ENCODE assay signal across 8 cellular contexts in the genomic region with DNA sequence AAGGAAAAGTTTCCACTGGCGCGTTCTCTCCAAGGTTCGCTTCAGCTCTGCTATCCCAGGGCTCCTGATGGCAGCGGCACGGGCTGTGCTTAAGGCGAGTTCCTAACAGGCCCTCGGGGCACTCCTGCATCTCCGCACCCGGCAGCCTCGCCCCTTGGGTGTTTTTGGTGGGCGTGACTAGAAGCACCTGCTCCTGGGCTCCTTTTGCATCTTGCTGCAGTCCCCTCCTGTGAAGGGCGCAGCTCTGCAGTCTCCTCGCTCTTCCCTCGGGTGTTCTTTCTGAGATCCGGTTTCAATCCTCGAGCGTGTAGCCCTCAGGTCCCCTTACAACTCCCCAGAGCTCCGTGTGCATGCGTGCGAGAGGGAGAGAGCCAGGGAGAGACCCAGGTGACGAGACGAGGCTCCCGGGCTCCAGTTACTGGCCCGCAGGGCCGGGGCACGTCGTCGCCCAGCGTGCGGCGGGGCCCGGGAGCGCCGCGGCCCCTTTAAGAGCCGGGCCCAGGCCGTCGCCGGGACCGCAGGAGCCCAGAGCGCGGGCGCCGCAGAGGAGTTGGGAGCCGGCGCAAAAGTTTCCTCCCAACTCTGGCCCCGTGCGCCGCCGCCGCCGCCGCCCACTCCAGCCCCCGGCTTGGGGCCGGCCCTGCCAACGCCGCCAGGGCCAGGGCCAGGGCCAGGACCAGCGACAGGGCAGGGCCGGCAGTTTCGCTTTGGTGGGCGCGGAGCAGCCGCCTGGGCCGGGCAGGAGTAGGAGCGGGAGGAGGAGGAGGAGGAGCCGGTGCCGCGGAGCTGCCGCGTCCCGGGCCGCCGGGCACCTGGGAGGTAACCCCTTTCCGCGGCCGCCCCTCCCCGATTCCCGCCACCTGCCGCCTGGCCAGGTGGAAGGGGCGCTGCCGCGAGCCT. TPM values are rescaled to one million over a fixed set of nuclear protein-coding genes. Genes with fewer than 3 reads are reported as not detected.
DNase-seq lines count a peak whose midpoint lies in the region; TF ChIP-seq lines count a peak whose summit lies in the region.

TSS of gene PARD3B (plus strand) at position 515 of the 900 bp plus-strand sequence. CDS start 525 bp downstream, outside the sequence.

- peak within 1 kb of the TSS; percentile 55 to 69 for H3K9ac ChIP-seq in liver (ENCODE audit: low read depth in 1 of 2, low read length in 2 of 2)

- H3K4me1 ChIP-seq in ectodermal cell (ENCODE audit: control insufficient read depth, insufficient read depth, low read length) = peaks cover 6% of the 10 kb centered on the region
- H3K4me1 ChIP-seq in liver (ENCODE audit: control insufficient read depth in 4 of 4, insufficient read depth in 4 of 4, low read length in 3 of 4) = peaks cover 4 to 30% (median 14%) of the 10 kb centered on the region in 4 donors

- H3K27me3 ChIP-seq in ectodermal cell (ENCODE audit: control insufficient read depth, insufficient read depth, low read length, poor library complexity, severe bottlenecking) (peaks cover 46% of the 10 kb centered on the region), liver (ENCODE audit: control insufficient read depth in 4 of 4, insufficient read depth in 4 of 4, low read length in 3 of 4) (no peaks in the 10 kb centered on the region)

- 1% methylated on average over 82 of the region's 82 CpGs for WGBS in ectodermal cell, 2 experiments
- WGBS in liver = under 1% methylated on average over 82 of the region's 82 CpGs

- TF ChIP-seq RAD21 in liver (IDR thresholded peaks at IDR 0.05) = no peak

- no peaks in the 10 kb centered on the region for H3K36me3 ChIP-seq in ectodermal cell (ENCODE audit: control insufficient read depth, insufficient read depth, low read length)
- H3K36me3 ChIP-seq in liver (ENCODE audit: control insufficient read depth in 4 of 4, insufficient read depth in 3 of 4, low read depth in 1 of 4, low read length in 3 of 4) = no peaks in the 10 kb centered on the region

- H3K27ac ChIP-seq in ectodermal cell (ENCODE audit: insufficient read depth, low read depth, low read length, poor library complexity, severe bottlenecking) (no peak within 1 kb of the TSS), liver (ENCODE audit: low read depth in 1 of 2, low read length in 2 of 2) (peak within 1 kb of the TSS; percentile 66 to 75)

- TF ChIP-seq CTCF in WI38 (IDR thresholded peaks at IDR 0.05; ENCODE audit: low read depth, low read length) (no peak), liver (IDR thresholded peaks at IDR 0.05; ENCODE audit: low read depth, low read length, missing input control) (no peak)

- H3K9me3 ChIP-seq in ectodermal cell (ENCODE audit: control insufficient read depth, low read length) (no peaks in the 10 kb centered on the region), liver (ENCODE audit: control insufficient read depth in 4 of 4, low read length in 3 of 4) (no peaks in the 10 kb centered on the region)

- peak; percentile 61 for DNase-seq in Daoy (ENCODE audit: low read depth)
- DNase-seq in H4 (ENCODE audit: low spot score) = peak; percentile 17
- peak; percentile 63 for DNase-seq in M059J (ENCODE audit: low read depth)
- DNase-seq in stimulated activated CD4-positive, alpha-beta T cell treated with anti-CD3 and anti-CD28 coated beads, Interleukin-2, amount 100 ng/mL, for 24 hours = peak; percentile 21 to 56
- no peak for DNase-seq in NCI-H1694 (lab: John Stamatoyannopoulos, UW)

- peak within 1 kb of the TSS; percentile 88 for H3K4me3 ChIP-seq in WI38 (ENCODE audit: low read depth, low read length)
- H3K4me3 ChIP-seq in ectodermal cell (ENCODE audit: insufficient read depth, low read depth, low read length) = peak within 1 kb of the TSS; percentile 68
- H3K4me3 ChIP-seq in liver (ENCODE audit: low read depth in 1 of 3, low read length in 3 of 3) = peak within 1 kb of the TSS; percentile 87 to 98 (median 90)

TF ChIP-seq in liver, 16 proteins besides CTCF, POLR2A, EP300 and RAD21:
- TF ChIP-seq JUND (IDR thresholded peaks at IDR 0.05) (no peak), HNF4G (IDR thresholded peaks at IDR 0.05) (no peak), ATF3 (IDR thresholded peaks at IDR 0.05) (no peak), FOXA2 (IDR thresholded peaks at IDR 0.05) (no peak), NR2F2 (IDR thresholded peaks at IDR 0.05) (no peak), RXRA (IDR thresholded peaks at IDR 0.05) (no peak), SP1 (IDR thresholded peaks at IDR 0.05) (no peak), REST (IDR thresholded peaks at IDR 0.05) (no peak), EGR1 (IDR thresholded peaks at IDR 0.05; ENCODE audit: low read depth in 2 of 2) (no peak), YY1 (IDR thresholded peaks at IDR 0.05) (no peak), HNF4A (conservative IDR thresholded peaks at IDR 0.05) (no peak), GABPA (IDR thresholded peaks at IDR 0.05 in 1 of 2, conservative IDR thresholded peaks at IDR 0.05 in 1 of 2) (no peak), TAF1 (conservative IDR thresholded peaks at IDR 0.05) (no peak), MAX (IDR thresholded peaks at IDR 0.05) (no peak), FOXA1 (IDR thresholded peaks at IDR 0.05) (no peak)
- TF ChIP-seq, protein P1, sequence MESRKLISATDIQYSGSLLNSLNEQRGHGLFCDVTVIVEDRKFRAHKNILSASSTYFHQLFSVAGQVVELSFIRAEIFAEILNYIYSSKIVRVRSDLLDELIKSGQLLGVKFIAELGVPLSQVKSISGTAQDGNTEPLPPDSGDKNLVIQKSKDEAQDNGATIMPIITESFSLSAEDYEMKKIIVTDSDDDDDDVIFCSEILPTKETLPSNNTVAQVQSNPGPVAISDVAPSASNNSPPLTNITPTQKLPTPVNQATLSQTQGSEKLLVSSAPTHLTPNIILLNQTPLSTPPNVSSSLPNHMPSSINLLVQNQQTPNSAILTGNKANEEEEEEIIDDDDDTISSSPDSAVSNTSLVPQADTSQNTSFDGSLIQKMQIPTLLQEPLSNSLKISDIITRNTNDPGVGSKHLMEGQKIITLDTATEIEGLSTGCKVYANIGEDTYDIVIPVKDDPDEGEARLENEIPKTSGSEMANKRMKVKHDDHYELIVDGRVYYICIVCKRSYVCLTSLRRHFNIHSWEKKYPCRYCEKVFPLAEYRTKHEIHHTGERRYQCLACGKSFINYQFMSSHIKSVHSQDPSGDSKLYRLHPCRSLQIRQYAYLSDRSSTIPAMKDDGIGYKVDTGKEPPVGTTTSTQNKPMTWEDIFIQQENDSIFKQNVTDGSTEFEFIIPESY (IDR thresholded peaks at IDR 0.05) = no peak

RNA-seq across cellular contexts. Expression of gene PARD3B, which starts in this region (rescaled TPM):
- total RNA-seq in Daoy (2014; rRNA removed; shearing (Covaris generic)) = 0.63 and 1.3 TPM in 2 replicates
- total RNA-seq in H4 (2014; rRNA removed; shearing (Covaris generic)) = 0.37 and 0.68 TPM in 2 replicates
- 0.86 and 1.6 TPM in 2 replicates for total RNA-seq in M059J (2014; rRNA removed; shearing (Covaris generic))
- polyA plus RNA-seq in ectodermal cell (2013, experiment 1 of 4) = 4.1 TPM
- 3.9 TPM for polyA plus RNA-seq in ectodermal cell (2013, experiment 2 of 4)
- polyA plus RNA-seq in ectodermal cell (2013, experiment 3 of 4) = 3.4 TPM
- 3.4 TPM for polyA plus RNA-seq in ectodermal cell (2013, experiment 4 of 4)
- total RNA-seq in liver = 10 to 100 TPM in 1 of 2 donors, 1 to 10 TPM in 1; 4.4 to 10.3 TPM
- 1 to 10 TPM; 1.1 to 3.1 TPM for polyA plus RNA-seq in liver

Comparison
In these comparisons a context has a peak if more than half of its experiments do, and no peak if none do; other contexts are left out.
1. Peak in DNase-seq in H4; RNA of the gene not detected or under 1 TPM.